ENCODE assay signal across 8 cellular contexts in genomic region chr6:26569433-26569764, GRCh38. TPM values are rescaled to one million over a fixed set of nuclear protein-coding genes. Genes with fewer than 3 reads are reported as not detected.
DNase-seq lines count a peak whose midpoint lies in the region; ATAC-seq and TF ChIP-seq lines count a peak whose summit lies in the region.

No MANE protein-coding gene starts in this region.

- H4K20me1 ChIP-seq in SU-DHL-6 (ENCODE audit: low read depth, low read length): no peaks in the 10 kb centered on the region

- no peaks in the 10 kb centered on the region for H3K9me3 Mint-ChIP-seq in activated T-cell treated with anti-CD3 and anti-CD28 coated beads, Interleukin-2, amount 50 U/mL, for 4 hours

- no peaks in the 10 kb centered on the region; the same call in 1 of the 2 replicates for H3F3A ChIP-seq in SU-DHL-6 (ENCODE audit: insufficient read depth)

- H3K36me3 ChIP-seq in SU-DHL-6 (ENCODE audit: low read length): no peaks in the 10 kb centered on the region
- no peaks in the 10 kb centered on the region for H3K36me3 ChIP-seq in stomach smooth muscle (ENCODE audit: control insufficient read depth in 2 of 2, insufficient read depth in 2 of 2, low read length in 2 of 2)

- peak overlapping the region; percentile 45 for H3K4me3 ChIP-seq in SU-DHL-6 (ENCODE audit: insufficient read depth, low read length, poor library complexity, severe bottlenecking)
- H3K4me3 ChIP-seq in fibroblast of mammary gland (ENCODE audit: control insufficient read depth, low read depth, low read length): peak overlapping the region; percentile 87
- H3K4me3 ChIP-seq in stomach smooth muscle (ENCODE audit: low read length in 2 of 2): peak overlapping the region; percentile 45 to 77

- peaks cover 25% of the 10 kb centered on the region for H3K4me1 Mint-ChIP-seq in activated T-cell treated with anti-CD3 and anti-CD28 coated beads, Interleukin-2, amount 50 U/mL, for 4 hours (ENCODE audit: low read depth)

- peak overlapping the region; percentile 9 for H2AFZ ChIP-seq in SU-DHL-6 (ENCODE audit: low read depth, low read length, severe bottlenecking)

- no peak overlapping the region for H3K27ac ChIP-seq in SU-DHL-6 (ENCODE audit: low read depth, low read length)
- H3K27ac ChIP-seq in stomach smooth muscle (ENCODE audit: low read length): no peak overlapping the region

- H3K79me2 ChIP-seq in SU-DHL-6 (ENCODE audit: insufficient read depth, low read length): no peaks in the 10 kb centered on the region

- no peaks in the 10 kb centered on the region for H3K27me3 ChIP-seq in SU-DHL-6 (ENCODE audit: low read length)
- no peaks in the 10 kb centered on the region for H3K27me3 ChIP-seq in stomach smooth muscle (ENCODE audit: control insufficient read depth in 1 of 2, insufficient read depth in 2 of 2, low read length in 2 of 2)

- TF ChIP-seq CTCF in SU-DHL-6 (IDR thresholded peaks at IDR 0.05; ENCODE audit: insufficient read depth, low read length, poor library complexity, severe bottlenecking) (no peak), fibroblast of mammary gland (conservative IDR thresholded peaks at IDR 0.05; ENCODE audit: control insufficient read depth, insufficient read depth, low read depth, low read length) (no peak)

- DNase-seq in activated T-cell treated with anti-CD3 and anti-CD28 coated beads, Interleukin-2, amount 50 U/mL, for 4 hours: no peak
- DNase-seq in activated T-cell treated with anti-CD3 and anti-CD28 coated beads for 4 hours (no peak), fibroblast of mammary gland (ENCODE audit: low read depth) (no peak), NCI-H1694 treated with DMSO at 0.1 percent for 48 hours (lab: John Stamatoyannopoulos, UW) (no peak), NCI-H1092 treated with DMSO at 0.1 percent for 48 hours (lab: John Stamatoyannopoulos, UW) (no peak)

- ATAC-seq in activated T-cell treated with anti-CD3 and anti-CD28 coated beads, Interleukin-2, amount 50 U/mL, for 4 hours: no peak
- no peak for ATAC-seq in HG02678 (IDR thresholded peaks at IDR 0.05; ENCODE audit: unreplicated experiment)

- H3K9ac ChIP-seq in SU-DHL-6 (ENCODE audit: low read length): peak overlapping the region; percentile 41
- no peak overlapping the region for H3K9ac ChIP-seq in stomach smooth muscle (ENCODE audit: low read length in 2 of 2)

- H3K9me3 ChIP-seq in SU-DHL-6 (ENCODE audit: insufficient read depth, low read length) (no peaks in the 10 kb centered on the region), stomach smooth muscle (ENCODE audit: control insufficient read depth in 2 of 2, low read length in 2 of 2) (no peaks in the 10 kb centered on the region)

- H3K9me2 ChIP-seq in SU-DHL-6 (replicated peaks; ENCODE audit: insufficient read depth, low read length): no peaks in the 10 kb centered on the region

- H3K4me2 ChIP-seq in SU-DHL-6 (ENCODE audit: low read depth, low read length, poor library complexity, severe bottlenecking): peak overlapping the region; percentile 67

- H3K27me3 Mint-ChIP-seq in activated T-cell treated with anti-CD3 and anti-CD28 coated beads, Interleukin-2, amount 50 U/mL, for 4 hours (ENCODE audit: low read depth): peaks cover 3% of the 10 kb centered on the region

- no peaks in the 10 kb centered on the region for H3K36me3 Mint-ChIP-seq in activated T-cell treated with anti-CD3 and anti-CD28 coated beads, Interleukin-2, amount 50 U/mL, for 4 hours (ENCODE audit: insufficient read depth)

- H3K4me3 Mint-ChIP-seq in activated T-cell treated with anti-CD3 and anti-CD28 coated beads, Interleukin-2, amount 50 U/mL, for 4 hours: peak overlapping the region; percentile 87

- peaks cover 4% of the 10 kb centered on the region for H3K4me1 ChIP-seq in stomach smooth muscle (ENCODE audit: control insufficient read depth, insufficient read depth, low read length)

RNA-seq across cellular contexts. Expression of gene ABT1, which starts 27.4 kb away (rescaled TPM):
- 10 to 100 TPM; 49.2 to 51.1 (median 49.5) TPM for total RNA-seq in activated T-cell treated with anti-CD3 and anti-CD28 coated beads, Interleukin-2, amount 50 U/mL, for 4 hours

RNA-seq across cellular contexts. Expression of gene HMGN4, which starts 31.2 kb away (rescaled TPM):
- total RNA-seq in activated T-cell treated with anti-CD3 and anti-CD28 coated beads, Interleukin-2, amount 50 U/mL, for 4 hours: 10 to 100 TPM; 63.4 to 73.4 (median 72.0) TPM
